Comparison of ENCODE assay signal across 8 cellular contexts in genomic region chr10:43606323-43607198, GRCh38. TPM values are rescaled to one million over a fixed set of nuclear protein-coding genes. Genes with fewer than 3 reads are reported as not detected.
DNase-seq lines count a peak whose midpoint lies in the region; ATAC-seq, FAIRE-seq and TF ChIP-seq lines count a peak whose summit lies in the region.

TSS of gene ZNF485 (plus strand) at chr10:43606438. CDS start at chr10:43607051, 613 bp downstream.

- TF ChIP-seq EP300 in neural cell (conservative IDR thresholded peaks at IDR 0.05; ENCODE audit: poor library complexity, severe bottlenecking) (no peak), stomach (IDR thresholded peaks at IDR 0.05) (no peak)

- H3K27ac ChIP-seq in RWPE2 (ENCODE audit: poor library complexity, severe bottlenecking) (no peak within 1 kb of the TSS), foreskin keratinocyte (no peak within 1 kb of the TSS), neural cell (ENCODE audit: low read length) (no peak within 1 kb of the TSS), stomach (peak within 1 kb of the TSS; percentile 28 to 88 (median 81))

- intact Hi-C loops in stomach (cut with DNase I; ENCODE audit: low total_unique reads): no loop called here

- peaks cover 5% of the 10 kb centered on the region for H3K4me1 ChIP-seq in RWPE2 (ENCODE audit: insufficient read depth, poor library complexity, severe bottlenecking)
- peaks cover 4% of the 10 kb centered on the region for H3K4me1 ChIP-seq in foreskin keratinocyte
- H3K4me1 ChIP-seq in stomach: peaks cover 9 to 17% (median 15%) of the 10 kb centered on the region in 4 donors

- no peaks in the 10 kb centered on the region for H3K27me3 ChIP-seq in RWPE2 (ENCODE audit: insufficient read depth, poor library complexity, severe bottlenecking)
- no peaks in the 10 kb centered on the region for H3K27me3 ChIP-seq in foreskin keratinocyte
- no peaks in the 10 kb centered on the region for H3K27me3 ChIP-seq in neural cell (ENCODE audit: insufficient read depth, low read depth, low read length)
- no peaks in the 10 kb centered on the region for H3K27me3 ChIP-seq in stomach

- H3F3A ChIP-seq in neural cell (ENCODE audit: insufficient read depth, low read length, poor library complexity, severe bottlenecking): no peaks in the 10 kb centered on the region

- H3K9me3 ChIP-seq in RWPE2 (ENCODE audit: severe bottlenecking): peaks cover 4% of the 10 kb centered on the region
- no peaks in the 10 kb centered on the region for H3K9me3 ChIP-seq in neural cell (ENCODE audit: low read length)
- H3K9me3 ChIP-seq in stomach: no peaks in the 10 kb centered on the region

- no peak for TF ChIP-seq POLR2A in stomach (IDR thresholded peaks at IDR 0.05)

- DNase-seq in D721Med (ENCODE audit: insufficient read length, low spot score): peak; percentile 65
- DNase-seq in HTR-8/SVneo (ENCODE audit: insufficient read length, low spot score): peak; percentile 87
- DNase-seq in RWPE2 (ENCODE audit: low spot score): peak; percentile 69
- peak; percentile 32 for DNase-seq in activated gamma-delta T cell (lab: John Stamatoyannopoulos, UW)
- DNase-seq in foreskin keratinocyte: peak in 1 of 2 donors; percentile 41
- DNase-seq in stomach: peak; percentile 70

- no peaks in the 10 kb centered on the region for H4K20me1 ChIP-seq in neural cell (ENCODE audit: insufficient read depth)

- TF ChIP-seq RAD21 in neural cell (conservative IDR thresholded peaks at IDR 0.05): no peak

- peak within 1 kb of the TSS; percentile 66 for H3K9ac ChIP-seq in neural cell (ENCODE audit: low read length)

- ATAC-seq in GM21381 (IDR thresholded peaks at IDR 0.05; ENCODE audit: unreplicated experiment) (peak; percentile 98), RWPE2 (ENCODE audit: low read depth) (peak; percentile 93), foreskin keratinocyte (peak; percentile 90)

- H3K9me2 ChIP-seq in neural cell (ENCODE audit: insufficient read depth, low read length): no peaks in the 10 kb centered on the region

- H3K4me3 ChIP-seq in RWPE2 (ENCODE audit: severe bottlenecking) (peak within 1 kb of the TSS; percentile 61), neural cell (ENCODE audit: low read length) (peak within 1 kb of the TSS; percentile 97), stomach (peak within 1 kb of the TSS; percentile 82 to 96 (median 89))

- H3K79me2 ChIP-seq in neural cell (replicated peaks; ENCODE audit: insufficient read depth, low read length): no peaks in the 10 kb centered on the region

- TF ChIP-seq CTCF in D721Med (IDR thresholded peaks at IDR 0.05; ENCODE audit: insufficient read depth, missing control alignments) (no peak), RWPE2 (IDR thresholded peaks at IDR 0.05; ENCODE audit: poor library complexity, severe bottlenecking) (no peak), foreskin keratinocyte (conservative IDR thresholded peaks at IDR 0.05) (no peak), neural cell (IDR thresholded peaks at IDR 0.05; ENCODE audit: poor library complexity, severe bottlenecking) (peak; percentile 25), stomach (IDR thresholded peaks at IDR 0.05) (peak in 1 of 7 experiments; percentile 27)

- FAIRE-seq in D721Med (lab: Jason Lieb, UNC) (no peak), HTR-8/SVneo (lab: Jason Lieb, UNC) (peak; percentile 94)

- WGBS in stomach, 5 donors: 2 to 5% (median 3%) methylated on average over 23 to 58 of the region's 58 CpGs

- H3K4me2 ChIP-seq in neural cell (ENCODE audit: low read length): peak within 1 kb of the TSS; percentile 78

- H3K36me3 ChIP-seq in RWPE2 (ENCODE audit: low read depth) (peaks cover 18% of the 10 kb centered on the region), neural cell (ENCODE audit: insufficient read depth, low read length) (no peaks in the 10 kb centered on the region), stomach (peaks cover 6 to 30% (median 27%) of the 10 kb centered on the region in 4 donors)

- H2AFZ ChIP-seq in neural cell (ENCODE audit: low read depth, low read length): peak within 1 kb of the TSS; percentile 88

TF ChIP-seq in neural cell, 6 proteins besides CTCF, POLR2A, EP300 and RAD21:
- TF ChIP-seq MXI1 (conservative IDR thresholded peaks at IDR 0.05; ENCODE audit: poor library complexity, severe bottlenecking) (peak; percentile 97), REST (IDR thresholded peaks at IDR 0.05; ENCODE audit: borderline replicate concordance) (no peak), TAF1 (IDR thresholded peaks at IDR 0.05; ENCODE audit: low read depth) (peak; percentile 60), POLR2AphosphoS5 (IDR thresholded peaks at IDR 0.05) (peak; percentile 47), SMC3 (conservative IDR thresholded peaks at IDR 0.05; ENCODE audit: poor library complexity) (no peak), EZH2 (IDR thresholded peaks at IDR 0.05; ENCODE audit: borderline replicate concordance, insufficient read depth, low read length, poor library complexity, severe bottlenecking) (no peak)

RNA-seq across cellular contexts. Expression of gene ZNF485, which starts in this region (rescaled TPM):
- 4.3 and 5.0 TPM in 2 replicates for total RNA-seq in foreskin keratinocyte
- polyA plus RNA-seq in foreskin keratinocyte: 1.8 and 2.5 TPM in 2 replicates
- polyA plus RNA-seq in neural cell: 2.0 and 3.5 TPM in 2 replicates
- 9.3 and 10.8 TPM in 2 replicates for polyA minus RNA-seq in neural cell
- total RNA-seq in stomach: 10 to 100 TPM in 1 of 5 donors, 1 to 10 TPM in 3, not detected in 1; 1.8 to 12.1 (median 5.0) TPM
- 1 to 10 TPM; 1.8 to 2.6 (median 1.9) TPM for polyA plus RNA-seq in stomach

Comparison
In these comparisons a context has a peak if more than half of its experiments do, and no peak if none do; other contexts are left out.
1. H3K27ac ChIP-seq: peak in stomach (5 of 5); none in RWPE2 (single experiment), foreskin keratinocyte (single experiment) and neural cell (single experiment).
2. Peak in every context shown above with its lines, with median percentiles within 50 percentile points of each other: ATAC-seq and H3K4me3 ChIP-seq.